1 cellular context compared by ENCODE assay signal in genomic region chr5:131634666-131634995, GRCh38.
TF ChIP-seq lines count a peak whose summit lies in the region.

No MANE protein-coding gene starts in this region.

TF ChIP-seq in K562, 482 proteins besides CTCF, POLR2A, EP300 and RAD21 (continued from another document and continues in another):
- TF ChIP-seq HBP1 (CRISPR knock-in tag; IDR thresholded peaks at IDR 0.05) (no peak), MCM5 (IDR thresholded peaks at IDR 0.05; ENCODE audit: low read depth) (no peak), PHF21A (IDR thresholded peaks at IDR 0.05; ENCODE audit: borderline replicate concordance, low read depth) (peak; percentile 74; the same call in 1 of the 2 replicates), KDM2B (CRISPR knock-in tag; IDR thresholded peaks at IDR 0.05) (no peak), GATAD2A (IDR thresholded peaks at IDR 0.05) (no peak), FOXM1 (IDR thresholded peaks at IDR 0.05; ENCODE audit: low read depth) (no peak), FOXM1 (CRISPR knock-in tag; IDR thresholded peaks at IDR 0.05; ENCODE audit: low read depth) (no peak), FOXJ2 (tag; IDR thresholded peaks at IDR 0.05) (no peak), ZBTB11 (CRISPR knock-in tag; IDR thresholded peaks at IDR 0.05) (no peak), HCFC1 (IDR thresholded peaks at IDR 0.05; ENCODE audit: low read depth, low read length) (no peak), SMARCB1 (IDR thresholded peaks at IDR 0.05; ENCODE audit: insufficient read length, low read depth) (no peak), HDAC2 (IDR thresholded peaks at IDR 0.05) (no peak), TRIM24 (IDR thresholded peaks at IDR 0.05) (no peak), BRD9 (IDR thresholded peaks at IDR 0.05; ENCODE audit: low read depth, partially characterized antibody) (peak; percentile 26), CCAR2 (IDR thresholded peaks at IDR 0.05; ENCODE audit: low read depth, low read length) (no peak), SIRT6 (IDR thresholded peaks at IDR 0.05; ENCODE audit: low read depth, low read length) (no peak), RBBP5 (IDR thresholded peaks at IDR 0.05; ENCODE audit: borderline replicate concordance, insufficient read depth, low read length, poor library complexity, severe bottlenecking) (peak; percentile 76), UBTF (IDR thresholded peaks at IDR 0.05; ENCODE audit: borderline replicate concordance in 1 of 2, low read depth in 2 of 2, low read length in 2 of 2) (peak in 1 of 2 experiments; percentile 82; a peak in 2 of 4 replicates), ZNF24 (IDR thresholded peaks at IDR 0.05) (no peak), HOXB6 (CRISPR knock-in tag; IDR thresholded peaks at IDR 0.05; ENCODE audit: borderline replicate concordance) (no peak), ETV1 (tag; conservative IDR thresholded peaks at IDR 0.05; ENCODE audit: low read depth) (0 out of 2 replicates have a peak, but pooled peaks have one; percentile 5), POLR2AphosphoS5 (IDR thresholded peaks at IDR 0.05; ENCODE audit: control insufficient read depth, insufficient read depth, low read depth, low read length) (no peak), PCBP1 (IDR thresholded peaks at IDR 0.05; ENCODE audit: low read depth, low read length, poor library complexity, severe bottlenecking) (no peak), LEF1 (IDR thresholded peaks at IDR 0.05) (no peak), ZNF778 (CRISPR knock-in tag; IDR thresholded peaks at IDR 0.05) (no peak), CREBBP (IDR thresholded peaks at IDR 0.05; ENCODE audit: low read depth, low read length) (no peak), ZC3H4 (CRISPR knock-in tag; IDR thresholded peaks at IDR 0.05; ENCODE audit: borderline replicate concordance) (peak; percentile 68; the same call in 1 of the 2 replicates), SPI1 (IDR thresholded peaks at IDR 0.05; ENCODE audit: borderline replicate concordance, low read depth, low read length) (no peak), FOSL1 (tag; conservative IDR thresholded peaks at IDR 0.05) (no peak), PYGO2 (tag; IDR thresholded peaks at IDR 0.05) (no peak), THRA (IDR thresholded peaks at IDR 0.05) (no peak), TCF7L2 (IDR thresholded peaks at IDR 0.05; ENCODE audit: low read depth, low read length) (no peak), STAT5A (IDR thresholded peaks at IDR 0.05; ENCODE audit: borderline replicate concordance, low read length) (no peak), ZNF280A (IDR thresholded peaks at IDR 0.05; ENCODE audit: low read depth, partially characterized antibody) (no peak), HES1 (IDR thresholded peaks at IDR 0.05; ENCODE audit: low read depth) (no peak), TCF3 (CRISPR knock-in tag; IDR thresholded peaks at IDR 0.05) (0 out of 2 replicates have a peak, but pooled peaks have one; percentile 5), MXD1 (CRISPR knock-in tag; IDR thresholded peaks at IDR 0.05; ENCODE audit: borderline replicate concordance, poor library complexity, severe bottlenecking) (no peak), SOX6 (IDR thresholded peaks at IDR 0.05) (0 out of 2 replicates have a peak, but pooled peaks have one; percentile 1), ELF1 (tag; IDR thresholded peaks at IDR 0.05) (no peak), MAX (CRISPR knock-in tag; IDR thresholded peaks at IDR 0.05) (no peak), ZNF274 (IDR thresholded peaks at IDR 0.05; ENCODE audit: borderline replicate concordance, low read depth, low read length) (no peak), ZNF408 (CRISPR knock-in tag; IDR thresholded peaks at IDR 0.05; ENCODE audit: low read depth) (no peak), CBFB (CRISPR knock-in tag; IDR thresholded peaks at IDR 0.05) (peak; percentile 41; the same call in 1 of the 2 replicates), POLR2B (IDR thresholded peaks at IDR 0.05; ENCODE audit: low read depth, partially characterized antibody) (no peak), KLF16 (IDR thresholded peaks at IDR 0.05) (0 out of 2 replicates have a peak, but pooled peaks have one; percentile 12), CTBP1 (IDR thresholded peaks at IDR 0.05; ENCODE audit: borderline replicate concordance) (0 out of 2 replicates have a peak, but pooled peaks have one; percentile 30), PRMT5 (CRISPR knock-in tag; IDR thresholded peaks at IDR 0.05) (no peak), NR1H2 (CRISPR knock-in tag; IDR thresholded peaks at IDR 0.05) (peak; percentile 49; the same call in 1 of the 2 replicates), ZNF253 (CRISPR knock-in tag; conservative IDR thresholded peaks at IDR 0.05) (no peak), DACH1 (IDR thresholded peaks at IDR 0.05; ENCODE audit: partially characterized antibody) (no peak), ARID3A (IDR thresholded peaks at IDR 0.05; ENCODE audit: borderline replicate concordance, low read depth, low read length) (no peak), ZNF146 (CRISPR knock-in tag; IDR thresholded peaks at IDR 0.05; ENCODE audit: unreplicated experiment) (peak; percentile 26)
